ENCODE assay signal across 1 cellular context in genomic region chr14:77053046-77053841, GRCh38.
A peak's percentile ranks its signal among the peaks of the same experiment; 100 is the strongest.
TF ChIP-seq lines count a peak whose summit lies in the region.

No MANE protein-coding gene starts in this region.

TF ChIP-seq in SK-N-SH, 30 proteins besides CTCF, POLR2A, EP300 and RAD21 (continued from another document):
- TF ChIP-seq ZBTB33 (IDR thresholded peaks at IDR 0.05; ENCODE audit: borderline replicate concordance, low read depth) = no peak
- no peak for TF ChIP-seq USF2 (IDR thresholded peaks at IDR 0.05; ENCODE audit: borderline replicate concordance, low read depth, low read length)
- TF ChIP-seq FOSL2 (IDR thresholded peaks at IDR 0.05; ENCODE audit: borderline replicate concordance, low read depth) = no peak
- TF ChIP-seq SMC3 (IDR thresholded peaks at IDR 0.05; ENCODE audit: low read depth, low read length) = peak; percentile 100
- no peak; the same call in 1 of the 2 replicates for TF ChIP-seq RCOR1 (IDR thresholded peaks at IDR 0.05; ENCODE audit: low read length)
- no peak for TF ChIP-seq REST (IDR thresholded peaks at IDR 0.05; ENCODE audit: low read depth, low read length)
- TF ChIP-seq SIN3A (IDR thresholded peaks at IDR 0.05; ENCODE audit: borderline replicate concordance, low read depth, low read length) = peak; percentile 25; the same call in 1 of the 2 replicates
- TF ChIP-seq RXRA (IDR thresholded peaks at IDR 0.05; ENCODE audit: borderline replicate concordance, low read depth) = peak; percentile 25; the same call in 1 of the 2 replicates
- no peak for TF ChIP-seq YY1 (IDR thresholded peaks at IDR 0.05; ENCODE audit: low read depth)
- TF ChIP-seq POLR2AphosphoS5 (IDR thresholded peaks at IDR 0.05; ENCODE audit: low read depth, low read length) = no peak; the same call in 1 of the 2 replicates
- no peak for TF ChIP-seq FOXM1 (IDR thresholded peaks at IDR 0.05; ENCODE audit: low read depth)
- TF ChIP-seq MEF2A (IDR thresholded peaks at IDR 0.05; ENCODE audit: borderline replicate concordance, low read depth) = no peak
- TF ChIP-seq FOXJ3 (CRISPR knock-in tag; IDR thresholded peaks at IDR 0.05) = 0 out of 2 replicates have a peak, but pooled peaks have one; percentile 22
- TF ChIP-seq GABPA (IDR thresholded peaks at IDR 0.05; ENCODE audit: low read depth) = no peak
